ENCODE assay signal across 16 cellular contexts in the genomic region with DNA sequence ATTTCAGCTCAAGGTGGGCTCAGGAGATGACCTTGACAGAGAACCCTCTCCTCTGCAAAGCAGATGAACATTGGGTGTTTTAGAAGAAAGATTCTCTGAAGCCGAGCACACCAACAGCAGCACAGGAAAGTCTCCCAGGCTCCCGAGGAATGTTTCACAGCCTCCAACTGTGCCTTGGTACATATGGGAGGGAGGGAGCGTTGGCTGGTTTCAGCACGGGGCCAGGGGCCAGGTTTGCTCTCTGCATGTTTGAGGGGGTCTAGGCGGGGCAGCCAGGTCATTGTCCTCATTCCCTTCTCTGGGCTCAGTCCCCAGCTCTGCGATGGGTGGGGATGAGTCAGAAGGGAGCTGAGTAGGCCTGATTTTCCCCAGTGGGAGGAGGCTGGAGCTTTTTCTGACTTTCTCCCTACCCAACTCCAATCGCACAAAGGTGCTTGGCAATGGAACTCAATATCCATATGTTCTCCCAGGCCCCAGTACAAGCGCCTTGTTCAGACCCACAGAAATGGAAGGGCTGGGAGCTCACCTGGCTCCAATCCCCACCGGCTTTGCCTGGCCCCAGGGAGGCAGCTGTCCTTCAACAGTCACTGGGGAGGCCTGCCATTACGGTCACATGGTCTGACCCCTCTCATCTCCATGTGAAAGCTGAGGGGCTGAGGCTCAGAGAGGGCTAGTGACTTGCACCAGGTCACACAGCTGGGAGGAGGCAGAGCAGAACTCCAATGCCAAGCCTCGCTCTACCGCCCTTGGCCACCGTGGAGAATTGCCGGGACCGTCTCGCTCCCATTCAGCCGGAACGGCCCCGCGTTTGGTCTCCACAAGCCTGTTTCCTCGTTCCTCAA.
DNase-seq lines count a peak whose midpoint lies in the region; ATAC-seq and TF ChIP-seq lines count a peak whose summit lies in the region.
"Had no signal": no experiment of that assay in that cellular context is flagged by ENCODE, and none has a peak within 500 bp of the region (broad histone marks: within the 10 kb centered on the region; RNA-seq: fewer than 3 reads in every experiment).

No MANE protein-coding gene starts in this region.

- no peaks in the 10 kb centered on the region for H3K9me3 Mint-ChIP-seq in H9
- H3K9me3 Mint-ChIP-seq: CD4-positive, alpha-beta T cell; HFFc6 had no signal

- peak overlapping the region; percentile 9 for H3T11ph ChIP-seq in H9 (ENCODE audit: low read length)

- H3K36me3 ChIP-seq in iPS-20b (ENCODE audit: insufficient read depth, low read depth, low read length) (no peaks in the 10 kb centered on the region), skeletal muscle tissue (ENCODE audit: control insufficient read depth in 3 of 3, insufficient read depth in 3 of 3, low read length in 3 of 3) (peaks cover 27 to 37% (median 32%) of the 10 kb centered on the region in 3 donors), esophagus muscularis mucosa (peaks cover 0 to 8% (median 0%) of the 10 kb centered on the region in 4 donors)

- H2BK15ac ChIP-seq in H9 (ENCODE audit: low read depth, low read length), result no peak overlapping the region

- H2BK120ac ChIP-seq in H9 (ENCODE audit: low read depth, low read length, poor library complexity, severe bottlenecking), result no peak overlapping the region

- peak overlapping the region; percentile 22 for H4K5ac ChIP-seq in H9 (ENCODE audit: insufficient read length, low read depth, low read length)

- peak overlapping the region; percentile 96 for H3K14ac ChIP-seq in H9 (ENCODE audit: insufficient read depth, low read length)

- ATAC-seq in omental fat pad (ENCODE audit: low FRiP score), result no peak

- H3K56ac ChIP-seq in H9 (ENCODE audit: insufficient read length, low read depth, low read length), result no peak overlapping the region

- H3K27ac Mint-ChIP-seq in H9, result peak overlapping the region; percentile 46 to 100 (median 53); a peak in 4 of 7 replicates
- H3K27ac Mint-ChIP-seq: CD4-positive, alpha-beta T cell; HFFc6 had no signal

- H2BK12ac ChIP-seq in H9 (ENCODE audit: insufficient read length, low read depth, low read length), result peak overlapping the region; percentile 84

- TF ChIP-seq CTCF in H9 (conservative IDR thresholded peaks at IDR 0.05), result no peak
- no peak for TF ChIP-seq CTCF in omental fat pad (IDR thresholded peaks at IDR 0.05)
- TF ChIP-seq CTCF in esophagus muscularis mucosa (IDR thresholded peaks at IDR 0.05), result no peak

- no peak overlapping the region for H2AFZ ChIP-seq in H9 (ENCODE audit: low read length)

- no peaks in the 10 kb centered on the region for H3K23me2 ChIP-seq in H9 (ENCODE audit: insufficient read length, low read depth, low read length, poor library complexity, severe bottlenecking)

- H3K9ac ChIP-seq in H9 (ENCODE audit: extremely low read depth, insufficient read length, low read length) (no peak overlapping the region), iPS-20b (ENCODE audit: low read depth, low read length) (no peak overlapping the region; the same call in 1 of the 2 replicates), skeletal muscle tissue (ENCODE audit: low read depth in 1 of 3, low read length in 3 of 3) (peak overlapping the region in 1 of 3 donors; percentile 25)

- no peaks in the 10 kb centered on the region; a peak in 1 of 7 replicates for H3K36me3 Mint-ChIP-seq in H9 (ENCODE audit: insufficient read depth in 1 of 3, low read depth in 3 of 3)

- no peak overlapping the region for H3K23ac ChIP-seq in H9 (ENCODE audit: insufficient read length, low read depth, low read length)

- TF ChIP-seq EP300 in esophagus muscularis mucosa (IDR thresholded peaks at IDR 0.05), result no peak

- no peak for DNase-seq in H9
- DNase-seq in stimulated activated CD4-positive, alpha-beta T cell treated with anti-CD3 and anti-CD28 coated beads, Interleukin-4, amount 100 ng/mL, for 1 hour, result no peak
- no peak for DNase-seq in omental fat pad (ENCODE audit: low spot score)
- no peak for DNase-seq in esophagus muscularis mucosa (ENCODE audit: extremely low spot score)
- DNase-seq: ACHN; CD4-positive, alpha-beta T cell; HFFc6; NCI-H1105; NCI-H1694; NCI-H2107; NCI-H2227 treated with DMSO at 0.1 percent for 48 hours; NCI-H524 treated with DMSO at 0.1 percent for 48 hours; SHP77 treated with DMSO at 0.1 percent for 48 hours had no signal

- H3K27me3 ChIP-seq in H9 (ENCODE audit: insufficient read depth, low read length), result no peaks in the 10 kb centered on the region
- no peaks in the 10 kb centered on the region for H3K27me3 ChIP-seq in iPS-20b (ENCODE audit: insufficient read depth, low read length)
- H3K27me3 ChIP-seq in skeletal muscle tissue (ENCODE audit: control insufficient read depth in 3 of 3, insufficient read depth in 3 of 3, low read length in 3 of 3), result no peaks in the 10 kb centered on the region
- no peaks in the 10 kb centered on the region for H3K27me3 ChIP-seq in esophagus muscularis mucosa

- WGBS in H9 (ENCODE audit: extremely low coverage, insufficient read length, low lambda C conversion rate), result no CpG with 5 or more reads among the region's 21 CpGs
- 93% methylated on average over 20 of the region's 21 CpGs for WGBS in esophagus muscularis mucosa

- peak overlapping the region; percentile 10 for H3K18ac ChIP-seq in H9 (ENCODE audit: insufficient read length, low read depth, low read length)

- H3K4ac ChIP-seq in H9 (ENCODE audit: low read depth, low read length), result peak overlapping the region; percentile 89; the same call in 1 of the 2 replicates

- H3K4me3 Mint-ChIP-seq in H9, result no peak overlapping the region
- H3K4me3 Mint-ChIP-seq: CD4-positive, alpha-beta T cell; HFFc6 had no signal

- H4K20me1 ChIP-seq in H9 (ENCODE audit: control insufficient read depth, insufficient read depth, insufficient read length), result no peaks in the 10 kb centered on the region

- H3K79me2 ChIP-seq in H9 (ENCODE audit: insufficient read depth, low read length), result no peaks in the 10 kb centered on the region

- TF ChIP-seq POLR2A in esophagus muscularis mucosa (IDR thresholded peaks at IDR 0.05; ENCODE audit: low read depth), result no peak

- H3K4me3 ChIP-seq in iPS-20b (ENCODE audit: low read length) (no peak overlapping the region), skeletal muscle tissue (ENCODE audit: low read length in 3 of 3) (no peak overlapping the region), esophagus muscularis mucosa (no peak overlapping the region)

- H3K4me1 ChIP-seq in H9 (ENCODE audit: insufficient read depth, low read length) (peaks cover 17% of the 10 kb centered on the region; the same call in 1 of the 2 replicates), iPS-20b (ENCODE audit: insufficient read depth, low read length) (peaks cover 22% of the 10 kb centered on the region; the same call in 1 of the 2 replicates), skeletal muscle tissue (ENCODE audit: control insufficient read depth in 3 of 3, insufficient read depth in 3 of 3, low read length in 3 of 3) (peaks cover 39 to 51% (median 43%) of the 10 kb centered on the region in 3 donors), esophagus muscularis mucosa (peaks cover 17 to 20% (median 18%) of the 10 kb centered on the region in 4 donors)

- H3K27ac ChIP-seq in H9 (ENCODE audit: insufficient read length, low read depth, low read length) (no peak overlapping the region), angular gyrus (ENCODE audit: low read depth, low read length) (peak overlapping the region; percentile 44), iPS-20b (ENCODE audit: low read length) (peak overlapping the region; percentile 54), skeletal muscle tissue (ENCODE audit: low read depth, low read length) (peak overlapping the region; percentile 16), esophagus muscularis mucosa (replicated peaks in 1 of 4) (no peak overlapping the region)

- H3K4me2 ChIP-seq in H9 (ENCODE audit: insufficient read depth, insufficient read length, low read length), result no peak overlapping the region

- H3K4me1 Mint-ChIP-seq in H9, result peaks cover 48 to 59% of the 10 kb centered on the region in 2 experiments

- H2AK5ac ChIP-seq in H9 (ENCODE audit: insufficient read length, low read length), result no peak overlapping the region

- H3K9me3 ChIP-seq in H9 (ENCODE audit: control insufficient read depth, low read depth, low read length) (no peaks in the 10 kb centered on the region), iPS-20b (ENCODE audit: insufficient read depth, low read depth, low read length) (no peaks in the 10 kb centered on the region), skeletal muscle tissue (ENCODE audit: control insufficient read depth in 3 of 3, low read length in 3 of 3) (no peaks in the 10 kb centered on the region), esophagus muscularis mucosa (no peaks in the 10 kb centered on the region)

- H4K8ac ChIP-seq in H9 (replicated peaks; ENCODE audit: insufficient read length, low read depth, low read length), result no peak overlapping the region

- peak overlapping the region; percentile 100 for H4K91ac ChIP-seq in H9 (ENCODE audit: insufficient read length, low read depth, low read length)

- no peak overlapping the region for H2BK20ac ChIP-seq in H9 (ENCODE audit: low read depth, low read length, poor library complexity, severe bottlenecking)

- H3K27me3 Mint-ChIP-seq in H9 (ENCODE audit: low read depth), result peaks cover 3% of the 10 kb centered on the region; the same call in 1 of the 2 replicates
- H3K27me3 Mint-ChIP-seq: CD4-positive, alpha-beta T cell had no signal

- intact Hi-C loops in esophagus muscularis mucosa (cut with DNase I), result no loop called here

- H2BK5ac ChIP-seq in H9 (ENCODE audit: insufficient read length, low read length), result no peak overlapping the region

- H3K79me1 ChIP-seq in H9 (ENCODE audit: insufficient read depth, low read depth, low read length, poor library complexity, severe bottlenecking), result no peaks in the 10 kb centered on the region

Comparison
In these comparisons a context has a peak if more than half of its experiments do, and no peak if none do; other contexts are left out.
1. H3K27ac ChIP-seq: peak in angular gyrus (single experiment), iPS-20b (single experiment) and skeletal muscle tissue (single experiment); none in H9 (single experiment) and esophagus muscularis mucosa (0 of 4).